ENCODE assay signal across 8 cellular contexts in the genomic region with DNA sequence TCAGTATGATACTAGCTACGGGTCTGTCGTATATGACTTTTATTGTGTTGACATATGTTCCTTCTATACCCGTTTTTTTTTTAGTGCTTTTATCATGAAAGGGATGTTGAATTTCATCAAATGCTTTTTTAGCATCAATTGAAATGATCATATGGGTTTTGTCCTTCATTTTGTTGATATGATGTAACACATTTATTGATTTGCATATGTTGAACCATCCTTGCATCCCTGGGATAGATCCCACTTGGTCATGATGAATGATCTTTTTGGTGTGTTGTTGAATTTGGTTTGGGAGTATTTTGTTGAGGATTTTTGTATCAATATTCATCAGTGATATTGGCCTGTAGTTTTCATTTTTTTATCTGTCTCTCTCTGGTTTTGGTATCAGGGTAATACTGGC. TPM values are rescaled to one million over a fixed set of nuclear protein-coding genes. Genes with fewer than 3 reads are reported as not detected.
"Had no signal": no experiment of that assay in that cellular context is flagged by ENCODE, and none has a peak within 500 bp of the region (broad histone marks: within the 10 kb centered on the region; RNA-seq: fewer than 3 reads in every experiment).

No MANE protein-coding gene starts in this region.

- H3K4me2 ChIP-seq: KMS-11 had no signal

- ATAC-seq: HepG2 had no signal

- H3K9ac ChIP-seq: KMS-11 had no signal

- FAIRE-seq: HepG2 had no signal

- DNase-seq: IMR-90, KBM-7, KG1 had no signal

- H3K27ac ChIP-seq: HL-60, KMS-11 had no signal

RNA-seq across cellular contexts. Expression of gene OSMR, which starts 50.9 kb away (rescaled TPM):
- total RNA-seq: HT-29 had no signal
- polyA plus RNA-seq: IgD-negative memory B cell had no signal
